ENCODE assay signal across 1 cellular context in genomic region chr11:17012712-17013547, GRCh38.
TF ChIP-seq lines count a peak whose summit lies in the region.

No MANE protein-coding gene starts in this region.

TF ChIP-seq in HepG2, 621 proteins besides CTCF, POLR2A, EP300 and RAD21 (continued from another document and continues in another):
- TF ChIP-seq RCOR2 (CRISPR knock-in tag; IDR thresholded peaks at IDR 0.05): peak; percentile 47; the same call in 1 of the 2 replicates
- TF ChIP-seq NFYB (CRISPR knock-in tag; IDR thresholded peaks at IDR 0.05): no peak
- TF ChIP-seq NR0B2 (CRISPR knock-in tag; IDR thresholded peaks at IDR 0.05): peak; percentile 39; the same call in 1 of the 2 replicates
- TF ChIP-seq TBX3 (IDR thresholded peaks at IDR 0.05; ENCODE audit: borderline replicate concordance): peak; percentile 23; the same call in 1 of the 2 replicates
- TF ChIP-seq ZNF225 (CRISPR knock-in tag; IDR thresholded peaks at IDR 0.05): no peak
- TF ChIP-seq MAX (IDR thresholded peaks at IDR 0.05): peak; percentile 82
- peak; percentile 52; the same call in 1 of the 2 replicates for TF ChIP-seq ZBTB4 (CRISPR knock-in tag; IDR thresholded peaks at IDR 0.05; ENCODE audit: borderline replicate concordance)
- TF ChIP-seq ZNF292 (CRISPR knock-in tag; IDR thresholded peaks at IDR 0.05; ENCODE audit: borderline replicate concordance, low read depth): peak; percentile 98
- TF ChIP-seq CENPX (CRISPR knock-in tag; IDR thresholded peaks at IDR 0.05): no peak
- peak; percentile 75; the same call in 1 of the 2 replicates for TF ChIP-seq HMG20A (CRISPR knock-in tag; IDR thresholded peaks at IDR 0.05; ENCODE audit: borderline replicate concordance)
- peak; percentile 80; the same call in 1 of the 2 replicates for TF ChIP-seq SPEN (CRISPR knock-in tag; IDR thresholded peaks at IDR 0.05; ENCODE audit: low read depth)
- 0 out of 2 replicates have a peak, but pooled peaks have one; percentile 63 for TF ChIP-seq HOXD1 (CRISPR knock-in tag; IDR thresholded peaks at IDR 0.05)
- TF ChIP-seq ZNF432 (CRISPR knock-in tag; IDR thresholded peaks at IDR 0.05; ENCODE audit: borderline replicate concordance): no peak
- TF ChIP-seq ZNF20 (CRISPR knock-in tag; IDR thresholded peaks at IDR 0.05): no peak
- peak; percentile 92; the same call in 1 of the 2 replicates for TF ChIP-seq ZNF788 (CRISPR knock-in tag; IDR thresholded peaks at IDR 0.05; ENCODE audit: borderline replicate concordance)
- TF ChIP-seq ZNF770 (CRISPR knock-in tag; IDR thresholded peaks at IDR 0.05): peak; percentile 78; the same call in 1 of the 2 replicates
- no peak for TF ChIP-seq RAD51 (IDR thresholded peaks at IDR 0.05; ENCODE audit: borderline replicate concordance)
- peak; percentile 24 for TF ChIP-seq RBM39 (IDR thresholded peaks at IDR 0.05; ENCODE audit: low read depth, low read length, poor library complexity, severe bottlenecking)
- TF ChIP-seq IKZF4 (CRISPR knock-in tag; IDR thresholded peaks at IDR 0.05; ENCODE audit: borderline replicate concordance, low read depth, not compliant biosample characterization): no peak
- TF ChIP-seq FOXK2 (IDR thresholded peaks at IDR 0.05): 0 out of 2 replicates have a peak, but pooled peaks have one; percentile 35
- peak; percentile 56; the same call in 1 of the 2 replicates for TF ChIP-seq DPF2 (CRISPR knock-in tag; IDR thresholded peaks at IDR 0.05; ENCODE audit: borderline replicate concordance, low read depth)
- TF ChIP-seq ZNF34 (CRISPR knock-in tag; IDR thresholded peaks at IDR 0.05; ENCODE audit: borderline replicate concordance): 0 out of 2 replicates have a peak, but pooled peaks have one; percentile 9
- TF ChIP-seq POGK (CRISPR knock-in tag; conservative IDR thresholded peaks at IDR 0.05): peak; percentile 60; the same call in 1 of the 2 replicates
- TF ChIP-seq ZNF879 (CRISPR knock-in tag; IDR thresholded peaks at IDR 0.05): no peak
- no peak for TF ChIP-seq TOE1 (CRISPR knock-in tag; IDR thresholded peaks at IDR 0.05)
- TF ChIP-seq AKAP8 (CRISPR knock-in tag; IDR thresholded peaks at IDR 0.05): peak; percentile 60; the same call in 1 of the 2 replicates
- TF ChIP-seq SKI (IDR thresholded peaks at IDR 0.05; ENCODE audit: partially characterized antibody): peak; percentile 99
- peak; percentile 72 for TF ChIP-seq TBX2 (CRISPR knock-in tag; IDR thresholded peaks at IDR 0.05; ENCODE audit: borderline replicate concordance)
- no peak for TF ChIP-seq MBD4 (IDR thresholded peaks at IDR 0.05; ENCODE audit: borderline replicate concordance, low read length)
- TF ChIP-seq KDM3A (CRISPR knock-in tag; IDR thresholded peaks at IDR 0.05; ENCODE audit: low read depth): peak; percentile 61; the same call in 1 of the 2 replicates
- peak; percentile 34; the same call in 1 of the 2 replicates for TF ChIP-seq TFDP2 (CRISPR knock-in tag; IDR thresholded peaks at IDR 0.05)
- peak; percentile 82 for TF ChIP-seq FOXO1 (CRISPR knock-in tag; IDR thresholded peaks at IDR 0.05)
- TF ChIP-seq REST (IDR thresholded peaks at IDR 0.05; ENCODE audit: borderline replicate concordance in 1 of 2, low read depth in 1 of 2, low read length in 2 of 2): peak in 1 of 2 experiments; percentile 51; a peak in 2 of 4 replicates
- TF ChIP-seq KLF16 (CRISPR knock-in tag; IDR thresholded peaks at IDR 0.05): peak in 1 of 2 experiments; percentile 28; a peak in 1 of 4 replicates
- TF ChIP-seq GATAD2A (CRISPR knock-in tag; IDR thresholded peaks at IDR 0.05): peak; percentile 79
- peak; percentile 80 for TF ChIP-seq IKZF5 (CRISPR knock-in tag; IDR thresholded peaks at IDR 0.05)
- TF ChIP-seq AHDC1 (CRISPR knock-in tag; IDR thresholded peaks at IDR 0.05; ENCODE audit: borderline replicate concordance): peak; percentile 90
- no peak for TF ChIP-seq PAWR (CRISPR knock-in tag; IDR thresholded peaks at IDR 0.05; ENCODE audit: borderline replicate concordance)
